In the genomic region with DNA sequence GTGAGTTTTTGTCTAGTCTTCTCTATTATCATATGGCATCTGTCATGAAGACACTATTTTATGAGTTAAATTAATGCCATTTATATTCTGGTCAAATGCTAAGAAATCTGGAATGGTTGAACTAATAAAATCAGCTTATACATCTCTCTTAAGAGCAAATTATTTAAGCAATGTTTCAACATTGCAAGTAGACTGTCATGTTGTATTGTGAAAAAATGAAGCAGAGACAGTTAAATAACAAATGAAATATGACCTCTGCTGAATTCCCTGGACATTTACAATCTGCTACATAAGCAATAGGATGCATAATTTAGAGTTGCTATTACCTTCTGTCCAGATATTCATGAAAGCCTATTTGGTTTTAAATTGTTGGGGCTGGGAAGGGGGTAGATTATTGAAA, we compare ENCODE assay signal across 23 cellular contexts. TPM values are rescaled to one million over a fixed set of nuclear protein-coding genes. Genes with fewer than 3 reads are reported as not detected.
DNase-seq lines count a peak whose midpoint lies in the region; ATAC-seq, FAIRE-seq and TF ChIP-seq lines count a peak whose summit lies in the region.
"Had no signal": no experiment of that assay in that cellular context is flagged by ENCODE, and none has a peak within 500 bp of the region (broad histone marks: within the 10 kb centered on the region; RNA-seq: fewer than 3 reads in every experiment).

No MANE protein-coding gene starts in this region.

- CTCF ChIA-PET in SK-N-SH (lab: Yijun Ruan, JAX), result interaction anchor here (1.3 kb wide), 1 partner anchor 64 kb away, joined by 3 read pairs; no protein-coding TSS in a partner anchor

- H3K9me3 Mint-ChIP-seq in mesothelial cell of epicardium, result no peaks in the 10 kb centered on the region
- H3K9me3 Mint-ChIP-seq in natural killer cell treated with Interleukin-12 subunit alpha and Interleukin-12 subunit beta and Interleukin-15 and Interleukin-18, amount 100 ng/mL, for 72 hours, result peaks cover 2% of the 10 kb centered on the region

- no peak overlapping the region for H2AFZ ChIP-seq in SK-N-SH (ENCODE audit: low read depth)

- DNase-seq in GM12892 (ENCODE audit: insufficient read length) (no peak), NCI-H2171 treated with DMSO at 0.1 percent for 48 hours (lab: John Stamatoyannopoulos, UW) (peak; percentile 87), SK-N-SH (no peak), mesothelial cell of epicardium (ENCODE audit: low spot score in 2 of 2, unreplicated experiment in 2 of 2) (no peak), LoVo (ENCODE audit: low spot score) (no peak)
- no peak for DNase-seq in natural killer cell treated with Interleukin-12 subunit alpha and Interleukin-12 subunit beta and Interleukin-15 and Interleukin-18, amount 100 ng/mL, for 72 hours (ENCODE audit: low spot score)
- DNase-seq: AML-193; C1 segment of cervical spinal cord; CD8-positive, alpha-beta T cell; NCI-H1092 treated with DMSO at 0.1 percent for 48 hours; NCI-H1436 treated with DMSO at 0.1 percent for 48 hours; NCI-H1930; NCI-H748 treated with DMSO at 0.1 percent for 48 hours had no signal

- H3K4me2 ChIP-seq in SK-N-SH, result peak overlapping the region; percentile 7; the same call in 1 of the 2 replicates

- TF ChIP-seq CTCF in SK-N-SH (IDR thresholded peaks at IDR 0.05), result no peak
- TF ChIP-seq CTCF in mesothelial cell of epicardium (IDR thresholded peaks at IDR 0.05; ENCODE audit: unreplicated experiment), result no peak

- no peak for ATAC-seq in HG02759 (IDR thresholded peaks at IDR 0.05; ENCODE audit: unreplicated experiment)
- no peak for ATAC-seq in natural killer cell treated with Interleukin-12 subunit alpha and Interleukin-12 subunit beta and Interleukin-15 and Interleukin-18, amount 100 ng/mL, for 72 hours
- ATAC-seq: CD8-positive, alpha-beta T cell; HepG2; K562; Panc1 had no signal

- H3K4me3 Mint-ChIP-seq in mesothelial cell of epicardium, result no peak overlapping the region
- no peak overlapping the region for H3K4me3 Mint-ChIP-seq in natural killer cell treated with Interleukin-12 subunit alpha and Interleukin-12 subunit beta and Interleukin-15 and Interleukin-18, amount 100 ng/mL, for 72 hours
- H3K4me3 Mint-ChIP-seq: CD8-positive, alpha-beta T cell had no signal

- no peaks in the 10 kb centered on the region for H3F3A ChIP-seq in SK-N-SH (replicated peaks; ENCODE audit: insufficient read depth)

- H3K36me3 ChIP-seq in SK-N-SH (replicated peaks in 1 of 2; ENCODE audit: control insufficient read depth in 1 of 2, insufficient read depth in 2 of 2, low read length in 1 of 2), result no peaks in the 10 kb centered on the region

- peak overlapping the region; percentile 47 for H3K27ac Mint-ChIP-seq in mesothelial cell of epicardium
- no peak overlapping the region for H3K27ac Mint-ChIP-seq in natural killer cell treated with Interleukin-12 subunit alpha and Interleukin-12 subunit beta and Interleukin-15 and Interleukin-18, amount 100 ng/mL, for 72 hours
- H3K27ac Mint-ChIP-seq: CD8-positive, alpha-beta T cell had no signal

- no peaks in the 10 kb centered on the region for H4K20me1 ChIP-seq in SK-N-SH (ENCODE audit: insufficient read depth)

- peaks cover 0 to 28% of the 10 kb centered on the region in 2 experiments; a peak in 2 of 4 replicates for H3K4me1 ChIP-seq in SK-N-SH (ENCODE audit: control insufficient read depth in 1 of 2, insufficient read depth in 2 of 2, low read depth in 1 of 2, low read length in 1 of 2)

- no peaks in the 10 kb centered on the region for H3K36me3 Mint-ChIP-seq in mesothelial cell of epicardium
- no peaks in the 10 kb centered on the region for H3K36me3 Mint-ChIP-seq in natural killer cell treated with Interleukin-12 subunit alpha and Interleukin-12 subunit beta and Interleukin-15 and Interleukin-18, amount 100 ng/mL, for 72 hours
- H3K36me3 Mint-ChIP-seq: CD8-positive, alpha-beta T cell had no signal

- no peak overlapping the region; a peak in 1 of 4 replicates for H3K27ac ChIP-seq in SK-N-SH (ENCODE audit: low read depth in 2 of 2, low read length in 1 of 2)
- H3K27ac ChIP-seq: HL-60 had no signal

- peak; percentile 5 for FAIRE-seq in GM12892 (lab: Jason Lieb, UNC)
- FAIRE-seq: G401.6, GM18507, GM19239, H54, HepG2, K562 had no signal

- no peaks in the 10 kb centered on the region for H3K9me3 ChIP-seq in SK-N-SH

- peak; percentile 28 to 50; a peak in 2 of 4 replicates for TF ChIP-seq EP300 in SK-N-SH (IDR thresholded peaks at IDR 0.05; ENCODE audit: borderline replicate concordance in 1 of 2, low read depth in 1 of 2, low read length in 1 of 2)

- no peaks in the 10 kb centered on the region for H3K27me3 Mint-ChIP-seq in mesothelial cell of epicardium (ENCODE audit: low read depth)
- no peaks in the 10 kb centered on the region for H3K27me3 Mint-ChIP-seq in natural killer cell treated with Interleukin-12 subunit alpha and Interleukin-12 subunit beta and Interleukin-15 and Interleukin-18, amount 100 ng/mL, for 72 hours

- H3K27me3 ChIP-seq in SK-N-SH (ENCODE audit: insufficient read depth), result no peaks in the 10 kb centered on the region

- POLR2A ChIA-PET in SK-N-SH (lab: Yijun Ruan, JAX), result no interaction called here

- TF ChIP-seq RAD21 in SK-N-SH (IDR thresholded peaks at IDR 0.05; ENCODE audit: low read length), result no peak

- H3K79me2 ChIP-seq in SK-N-SH (ENCODE audit: insufficient read depth), result no peaks in the 10 kb centered on the region

- TF ChIP-seq POLR2A in GM12892 (IDR thresholded peaks at IDR 0.05; ENCODE audit: low read depth, low read length), result no peak

- H3K9ac ChIP-seq in SK-N-SH, result no peak overlapping the region

- no peak overlapping the region for H3K4me3 ChIP-seq in SK-N-SH (ENCODE audit: low read depth in 2 of 2, low read length in 1 of 2)
- H3K4me3 ChIP-seq: K562 had no signal

- peaks cover 38% of the 10 kb centered on the region for H3K4me1 Mint-ChIP-seq in mesothelial cell of epicardium
- no peaks in the 10 kb centered on the region for H3K4me1 Mint-ChIP-seq in natural killer cell treated with Interleukin-12 subunit alpha and Interleukin-12 subunit beta and Interleukin-15 and Interleukin-18, amount 100 ng/mL, for 72 hours (ENCODE audit: low read depth in 2 of 2)

- H3K9me2 ChIP-seq in SK-N-SH, result no peaks in the 10 kb centered on the region

TF ChIP-seq in SK-N-SH, 30 proteins besides CTCF, POLR2A, EP300 and RAD21:
- TF ChIP-seq POLR2AphosphoS5 (IDR thresholded peaks at IDR 0.05; ENCODE audit: low read depth, low read length) (peak; percentile 55; the same call in 1 of the 2 replicates), NRF1 (IDR thresholded peaks at IDR 0.05; ENCODE audit: low read depth, low read length) (no peak), CHD2 (IDR thresholded peaks at IDR 0.05; ENCODE audit: low read length, partially characterized antibody) (no peak), SIN3A (IDR thresholded peaks at IDR 0.05; ENCODE audit: borderline replicate concordance, low read depth, low read length) (no peak), TEAD4 (IDR thresholded peaks at IDR 0.05; ENCODE audit: borderline replicate concordance, insufficient read depth) (0 out of 2 replicates have a peak, but pooled peaks have one; percentile 24), NFIC (IDR thresholded peaks at IDR 0.05; ENCODE audit: borderline replicate concordance) (peak; percentile 23; the same call in 1 of the 2 replicates), MXI1 (IDR thresholded peaks at IDR 0.05; ENCODE audit: low read depth, low read length) (no peak), RCOR1 (IDR thresholded peaks at IDR 0.05; ENCODE audit: low read length) (no peak), TCF12 (IDR thresholded peaks at IDR 0.05) (peak; percentile 85), JUND (IDR thresholded peaks at IDR 0.05) (peak; percentile 44; the same call in 1 of the 2 replicates), FOSL2 (IDR thresholded peaks at IDR 0.05; ENCODE audit: borderline replicate concordance, low read depth) (no peak)
- TF ChIP-seq, protein P1, sequence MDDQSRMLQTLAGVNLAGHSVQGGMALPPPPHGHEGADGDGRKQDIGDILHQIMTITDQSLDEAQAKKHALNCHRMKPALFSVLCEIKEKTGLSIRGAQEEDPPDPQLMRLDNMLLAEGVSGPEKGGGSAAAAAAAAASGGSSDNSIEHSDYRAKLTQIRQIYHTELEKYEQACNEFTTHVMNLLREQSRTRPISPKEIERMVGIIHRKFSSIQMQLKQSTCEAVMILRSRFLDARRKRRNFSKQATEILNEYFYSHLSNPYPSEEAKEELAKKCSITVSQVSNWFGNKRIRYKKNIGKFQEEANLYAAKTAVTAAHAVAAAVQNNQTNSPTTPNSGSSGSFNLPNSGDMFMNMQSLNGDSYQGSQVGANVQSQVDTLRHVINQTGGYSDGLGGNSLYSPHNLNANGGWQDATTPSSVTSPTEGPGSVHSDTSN (IDR thresholded peaks at IDR 0.05), result peak; percentile 87
- TF ChIP-seq, protein P2, sequence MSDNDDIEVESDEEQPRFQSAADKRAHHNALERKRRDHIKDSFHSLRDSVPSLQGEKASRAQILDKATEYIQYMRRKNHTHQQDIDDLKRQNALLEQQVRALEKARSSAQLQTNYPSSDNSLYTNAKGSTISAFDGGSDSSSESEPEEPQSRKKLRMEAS (IDR thresholded peaks at IDR 0.05; ENCODE audit: low read depth), result no peak
TF ChIP-seq in SK-N-SH: peak in this region for 6.

RNA-seq across cellular contexts. Expression of gene NAV3, which starts 30.6 kb away (rescaled TPM):
- polyA plus RNA-seq in GM12892 (2012; ENCODE audit: missing spikeins), result not detected
- 10.5 and 15.9 TPM in 2 replicates for polyA plus RNA-seq in SK-N-SH (2012; rRNA removed)
- polyA plus RNA-seq in SK-N-SH (2012; cell fraction: cytosol; rRNA removed), result 11.0 and 11.5 TPM in 2 replicates
- polyA plus RNA-seq in SK-N-SH (2012; cell fraction: nucleus; rRNA removed), result 18.2 and 30.7 TPM in 2 replicates
- total RNA-seq in mesothelial cell of epicardium, result 17.2 to 28.7 TPM (median 20.2 TPM) in 3 replicates
- total RNA-seq in natural killer cell treated with Interleukin-12 subunit alpha and Interleukin-12 subunit beta and Interleukin-15 and Interleukin-18, amount 100 ng/mL, for 72 hours, result not detected
- total RNA-seq: CD8-positive, alpha-beta T cell; T-helper 1 cell treated with Interleukin-12 subunit alpha and Interleukin-12 subunit beta and Interleukin-4 antibody, amounts not matched to agents 30 ng/mL and 1 ng/mL, for 36 hours had no signal
- polyA plus RNA-seq: K562 had no signal

Comparison
In these comparisons a context has a peak if more than half of its experiments do, and no peak if none do; other contexts are left out.
1. RNA of gene NAV3, which starts 30.6 kb away (total RNA-seq): 17.2 to 28.7 TPM in mesothelial cell of epicardium; not detected in natural killer cell treated with Interleukin-12 subunit alpha and Interleukin-12 subunit beta and Interleukin-15 and Interleukin-18, amount 100 ng/mL, for 72 hours; every median in the first group is over 10 times any median in the second.